In the genomic region with DNA sequence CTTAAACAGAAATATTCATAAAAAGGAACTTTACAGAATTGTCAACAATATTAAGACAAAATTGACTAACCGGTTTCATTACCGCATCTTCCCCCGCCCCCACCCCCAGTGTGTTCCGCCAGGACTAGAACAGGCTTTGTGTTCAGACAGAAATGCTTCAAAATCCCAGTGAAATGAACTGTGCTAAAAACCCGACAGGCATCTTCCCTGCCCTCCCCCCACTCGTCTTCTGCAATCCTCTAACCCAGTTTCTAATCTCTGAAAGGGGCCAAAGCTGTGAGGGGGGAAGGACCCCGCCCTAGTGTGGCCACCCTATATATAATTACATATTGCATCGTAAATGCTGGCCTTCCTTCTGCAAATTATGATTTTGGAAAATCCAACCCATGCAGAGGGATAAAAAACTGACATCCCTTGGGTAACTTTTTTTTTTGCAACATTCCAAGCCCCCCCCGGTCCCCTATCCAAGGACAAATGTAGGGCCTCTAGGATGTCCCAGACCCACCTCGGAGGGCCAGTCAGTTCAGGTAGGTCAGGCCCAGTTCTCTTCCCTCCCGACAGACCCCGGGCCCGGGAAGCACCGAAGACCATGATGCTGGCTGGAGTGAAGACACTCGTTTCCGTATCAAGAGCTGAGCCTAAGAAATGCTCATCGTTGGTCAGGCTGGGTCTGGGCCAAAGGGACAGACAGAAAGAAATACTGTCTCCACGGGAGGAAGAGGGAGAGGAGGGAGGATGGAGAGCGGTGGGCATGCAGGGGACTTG, we compare ENCODE assay signal across 9 cellular contexts. TPM values are rescaled to one million over a fixed set of nuclear protein-coding genes. Genes with fewer than 3 reads are reported as not detected.
DNase-seq lines count a peak whose midpoint lies in the region; ATAC-seq and TF ChIP-seq lines count a peak whose summit lies in the region.
"Had no signal": no experiment of that assay in that cellular context is flagged by ENCODE, and none has a peak within 500 bp of the region (broad histone marks: within the 10 kb centered on the region; RNA-seq: fewer than 3 reads in every experiment).

No MANE protein-coding gene starts in this region.

- H3K27me3 ChIP-seq in OCI-LY1 (ENCODE audit: insufficient read depth, low read length) = no peaks in the 10 kb centered on the region
- H3K27me3 ChIP-seq in endodermal cell (ENCODE audit: control insufficient read depth, insufficient read depth, low read length, poor library complexity, severe bottlenecking) = no peaks in the 10 kb centered on the region
- no peaks in the 10 kb centered on the region for H3K27me3 ChIP-seq in psoas muscle (ENCODE audit: insufficient read depth in 3 of 3, low read length in 2 of 3)
- no peaks in the 10 kb centered on the region for H3K27me3 ChIP-seq in testis

- no peaks in the 10 kb centered on the region for H4K20me1 ChIP-seq in OCI-LY1 (ENCODE audit: insufficient read depth, low read length)

- H3K4me1 ChIP-seq in OCI-LY1 (ENCODE audit: insufficient read depth, low read length, severe bottlenecking) = peaks cover 16% of the 10 kb centered on the region
- H3K4me1 ChIP-seq in endodermal cell (ENCODE audit: control insufficient read depth, insufficient read depth, low read length) = peaks cover 9% of the 10 kb centered on the region
- peaks cover 12% of the 10 kb centered on the region for H3K4me1 ChIP-seq in psoas muscle
- H3K4me1 ChIP-seq in testis = peaks cover 12% of the 10 kb centered on the region

- H2AFZ ChIP-seq in OCI-LY1 (ENCODE audit: low read length) = no peak overlapping the region

- peaks cover 35% of the 10 kb centered on the region for H3K36me3 Mint-ChIP-seq in endodermal cell (ENCODE audit: low read depth)

- no peaks in the 10 kb centered on the region for H3K9me2 ChIP-seq in OCI-LY1 (ENCODE audit: low read depth, low read length)

- no peak for TF ChIP-seq POLR2A in testis (IDR thresholded peaks at IDR 0.05)

- peaks cover 9% of the 10 kb centered on the region for H3K4me1 Mint-ChIP-seq in endodermal cell

- H3K4me3 ChIP-seq in OCI-LY1 (ENCODE audit: low read depth, low read length, poor library complexity, severe bottlenecking) (peak overlapping the region; percentile 80), endodermal cell (ENCODE audit: low read length) (peak overlapping the region; percentile 90), psoas muscle (peak overlapping the region; percentile 75), testis (peak overlapping the region in 1 of 2 donors; percentile 77)

- WGBS in endodermal cell (ENCODE audit: insufficient coverage in 1 of 2, insufficient read length in 1 of 2), 2 experiments = 78 to 81% methylated on average over 14 to 19 of the region's 19 CpGs
- WGBS in psoas muscle, 3 donors = 68 to 77% (median 69%) methylated on average over 19 of the region's 19 CpGs
- 46 to 53% methylated on average over 17 to 19 of the region's 19 CpGs for WGBS in testis, 2 donors

- no peaks in the 10 kb centered on the region for H3K79me2 ChIP-seq in OCI-LY1 (ENCODE audit: insufficient read depth, low read length)

- H3K27ac ChIP-seq in OCI-LY1 (ENCODE audit: low read depth, low read length, poor library complexity, severe bottlenecking) (peak overlapping the region; percentile 2), endodermal cell (ENCODE audit: low read depth, low read length) (no peak overlapping the region), psoas muscle (peak overlapping the region; percentile 59), testis (peak overlapping the region in 1 of 2 donors; percentile 42)

- H3K4me3 Mint-ChIP-seq in endodermal cell = peak overlapping the region; percentile 68

- ATAC-seq in psoas muscle (no peak), omental fat pad (ENCODE audit: low FRiP score) (no peak)

- no peak for TF ChIP-seq CTCF in OCI-LY1 (IDR thresholded peaks at IDR 0.05; ENCODE audit: low read length)
- no peak for TF ChIP-seq CTCF in endodermal cell (conservative IDR thresholded peaks at IDR 0.05)
- TF ChIP-seq CTCF in psoas muscle (IDR thresholded peaks at IDR 0.05) = no peak
- TF ChIP-seq CTCF in omental fat pad (IDR thresholded peaks at IDR 0.05) = no peak
- TF ChIP-seq CTCF in testis (IDR thresholded peaks at IDR 0.05) = no peak

- H3K9me3 Mint-ChIP-seq in endodermal cell = no peaks in the 10 kb centered on the region

- H3K27ac Mint-ChIP-seq in endodermal cell = peak overlapping the region; percentile 11

- H3K36me3 ChIP-seq in OCI-LY1 (ENCODE audit: insufficient read depth, low read length) = peaks cover 22% of the 10 kb centered on the region
- H3K36me3 ChIP-seq in endodermal cell (ENCODE audit: control insufficient read depth, insufficient read depth, low read length) = peaks cover 30% of the 10 kb centered on the region
- peaks cover 2 to 57% of the 10 kb centered on the region in 2 donors for H3K36me3 ChIP-seq in psoas muscle (ENCODE audit: insufficient read depth in 1 of 2, low read depth in 1 of 2)
- no peaks in the 10 kb centered on the region for H3K36me3 ChIP-seq in testis (ENCODE audit: low read depth, missing control alignments)

- H3K9ac ChIP-seq in OCI-LY1 (ENCODE audit: low read length) (no peak overlapping the region; the same call in 1 of the 2 replicates), endodermal cell (ENCODE audit: extremely low read depth, low read length, poor library complexity, severe bottlenecking) (no peak overlapping the region)

- H3K9me3 ChIP-seq in OCI-LY1 (ENCODE audit: low read length) = no peaks in the 10 kb centered on the region
- H3K9me3 ChIP-seq in endodermal cell (ENCODE audit: control insufficient read depth, low read length) = no peaks in the 10 kb centered on the region
- H3K9me3 ChIP-seq in psoas muscle = no peaks in the 10 kb centered on the region
- no peaks in the 10 kb centered on the region for H3K9me3 ChIP-seq in testis

- DNase-seq in DMS53 (lab: John Stamatoyannopoulos, UW) (peak; percentile 28), DMS53 treated with DMSO at 0.1 percent for 48 hours (lab: John Stamatoyannopoulos, UW; ENCODE audit: unreplicated experiment) (no peak), endodermal cell (no peak), psoas muscle (no peak), NCI-H2171 (lab: John Stamatoyannopoulos, UW) (no peak), omental fat pad (ENCODE audit: low spot score) (no peak), testis (no peak)

- intact Hi-C loops in psoas muscle (cut with DNase I) = loop anchor here in 1 of 2 donors (5.0 kb wide), 1 partner anchor 36 kb away; the partner anchor contains the start of gene ZNF500
- intact Hi-C loops in testis (cut with DNase I; ENCODE audit: low total_unique reads) = no loop called here

- no peaks in the 10 kb centered on the region for H3F3A ChIP-seq in OCI-LY1 (ENCODE audit: insufficient read depth, low read length)

- H3K4me2 ChIP-seq in OCI-LY1 (ENCODE audit: low read length) = peak overlapping the region; percentile 85

- no peaks in the 10 kb centered on the region for H3K27me3 Mint-ChIP-seq in endodermal cell (ENCODE audit: insufficient read depth)

RNA-seq across cellular contexts. Expression of gene ROGDI, which starts 1.2 kb away (rescaled TPM):
- 10 to 100 TPM; 46.2 to 49.0 TPM for total RNA-seq in endodermal cell
- polyA plus RNA-seq in endodermal cell (2013, experiment 1 of 2) = 30.2 TPM
- polyA plus RNA-seq in endodermal cell (2013, experiment 2 of 2) = 28.6 TPM
- total RNA-seq in psoas muscle = 10 to 100 TPM; 14.2 to 44.0 (median 21.9) TPM
- 10 to 100 TPM; 13.2 to 33.7 (median 17.3) TPM for polyA plus RNA-seq in psoas muscle
- total RNA-seq in omental fat pad = 1 to 10 TPM; 5.5 to 9.3 (median 8.0) TPM
- total RNA-seq in testis = 10 to 100 TPM; 30.0 to 37.0 TPM
- 27.3 TPM for polyA plus RNA-seq in testis (ENCODE audit: insufficient read depth, low read depth, low replicate concordance)

RNA-seq across cellular contexts. Expression of gene SMIM22, which starts 8.5 kb away (rescaled TPM):
- total RNA-seq in endodermal cell (not detected), psoas muscle (not detected), omental fat pad (not detected), testis (1 to 10 TPM; 6.1 to 9.8 TPM)
- polyA plus RNA-seq in endodermal cell (2013, experiment 1 of 2) = not detected
- not detected for polyA plus RNA-seq in endodermal cell (2013, experiment 2 of 2)
- polyA plus RNA-seq in psoas muscle (under 1 TPM in 1 of 3 donors, not detected in 2; 0.32 TPM), testis (ENCODE audit: insufficient read depth, low read depth, low replicate concordance) (41.3 TPM)

RNA-seq across cellular contexts. Expression of gene SEPTIN12, which starts 15.5 kb away (rescaled TPM):
- under 1 TPM; 0.40 to 0.73 TPM for total RNA-seq in endodermal cell
- 0.57 TPM for polyA plus RNA-seq in endodermal cell (2013, experiment 1 of 2)
- polyA plus RNA-seq in endodermal cell (2013, experiment 2 of 2) = not detected
- not detected for total RNA-seq in psoas muscle
- under 1 TPM in 1 of 3 donors, not detected in 2; 0.41 TPM for polyA plus RNA-seq in psoas muscle
- not detected for total RNA-seq in omental fat pad
- 10 to 100 TPM; 61.0 to 68.1 TPM for total RNA-seq in testis
- polyA plus RNA-seq in testis (ENCODE audit: insufficient read depth, low read depth, low replicate concordance) = 310 TPM
- total RNA-seq: mucosa of gallbladder had no signal

RNA-seq across cellular contexts. Expression of gene ZNF500, which starts 36.7 kb away (rescaled TPM):
- total RNA-seq in endodermal cell (10 to 100 TPM; 17.2 to 21.6 TPM), psoas muscle (1 to 10 TPM; 4.8 to 8.9 (median 7.9) TPM), omental fat pad (10 to 100 TPM in 2 of 4 donors, 1 to 10 TPM in 2; 8.9 to 18.6 (median 10.9) TPM), testis (10 to 100 TPM; 24.3 to 24.9 TPM)
- polyA plus RNA-seq in endodermal cell (2013, experiment 1 of 2) = 8.5 TPM
- 8.2 TPM for polyA plus RNA-seq in endodermal cell (2013, experiment 2 of 2)
- polyA plus RNA-seq in psoas muscle (1 to 10 TPM; 3.7 to 8.4 (median 5.1) TPM), testis (ENCODE audit: insufficient read depth, low read depth, low replicate concordance) (12.5 TPM)

RNA-seq across cellular contexts. Expression of gene GLYR1, which starts 43.4 kb away (rescaled TPM):
- total RNA-seq in endodermal cell (100 to 1,000 TPM in 1 of 2 donors, 10 to 100 TPM in 1; 99.3 to 108 TPM), psoas muscle (10 to 100 TPM; 53.3 to 74.1 (median 66.8) TPM), omental fat pad (10 to 100 TPM; 44.4 to 56.0 (median 52.0) TPM), testis (10 to 100 TPM; 70.5 to 83.5 TPM)
- polyA plus RNA-seq in endodermal cell (2013, experiment 1 of 2) = 65.6 TPM
- 61.7 TPM for polyA plus RNA-seq in endodermal cell (2013, experiment 2 of 2)
- polyA plus RNA-seq in psoas muscle (10 to 100 TPM; 28.6 to 64.5 (median 32.3) TPM), testis (ENCODE audit: insufficient read depth, low read depth, low replicate concordance) (66.6 TPM)

Comparison
In these comparisons a context has a peak if more than half of its experiments do, and no peak if none do; other contexts are left out.
1. RNA of gene SMIM22, which starts 8.5 kb away (total RNA-seq): 6.1 to 9.8 TPM in testis; not detected in endodermal cell, not detected in psoas muscle and not detected in omental fat pad; every median in the first group is over 4 times any median in the second.
2. RNA of gene SEPTIN12, which starts 15.5 kb away (total RNA-seq): 61.0 to 68.1 TPM in testis; 0.40 to 0.73 TPM in endodermal cell, not detected in psoas muscle and not detected in omental fat pad; every median in the first group is over 10 times any median in the second.